In genomic region chr9:110979636-110980035, GRCh38 we compare ENCODE assay signal across 18 cellular contexts. TPM values are rescaled to one million over a fixed set of nuclear protein-coding genes. Genes with fewer than 3 reads are reported as not detected.
"Had no signal": no experiment of that assay in that cellular context is flagged by ENCODE, and none has a peak within 500 bp of the region (broad histone marks: within the 10 kb centered on the region; RNA-seq: fewer than 3 reads in every experiment).

No MANE protein-coding gene starts in this region.

- H3K4me1 ChIP-seq: parathyroid adenoma had no signal

- H3K4me3 ChIP-seq: body of pancreas, colonic mucosa, vagina had no signal

- H3K27ac ChIP-seq: body of pancreas, colonic mucosa, parathyroid adenoma, vagina had no signal

- H3K27me3 ChIP-seq: body of pancreas, colonic mucosa, vagina had no signal

- ATAC-seq: activated CD8-positive, alpha-beta T cell treated with anti-CD3 and anti-CD28 coated beads for 36 hours; activated T-helper 17 cell treated with anti-CD3 and anti-CD28 coated beads, Interleukin-2, amount 50 U/mL, for 72 hours; body of pancreas; esophagus mucosa; natural killer cell; sciatic nerve; stimulated activated naive B cell treated with anti-CD40 and anti-IgM and Interleukin-4, amounts not matched to agents 10 μg/mL and 1 μg/mL and 100 μg/mL, for 72 hours had no signal

- DNase-seq: activated CD4-positive, alpha-beta T cell treated with anti-CD3 and anti-CD28 coated beads, Interleukin-2, amount 10 ng/mL, durations not matched to agents 24 days and 14 days; activated CD8-positive, alpha-beta T cell treated with anti-CD3 and anti-CD28 coated beads for 36 hours; activated naive CD4-positive, alpha-beta T cell; activated naive CD8-positive, alpha-beta T cell treated with anti-CD3 and anti-CD28 coated beads for 36 hours; activated T-cell treated with anti-CD3 and anti-CD28 coated beads, Interleukin-2, amount 50 U/mL, for 1 hour; amygdala; body of pancreas; colonic mucosa; natural killer cell; stimulated activated CD4-positive, alpha-beta T cell treated with anti-CD3 and anti-CD28 coated beads, Interleukin-4, amount 100 ng/mL, for 24 hours; stimulated activated naive B cell treated with anti-CD40 and anti-IgM and Interleukin-4, amounts not matched to agents 10 μg/mL and 1 μg/mL and 100 μg/mL, for 72 hours; trophoblast cell had no signal

- H3K36me3 ChIP-seq: colonic mucosa, vagina had no signal

- FAIRE-seq: endometrium had no signal

- H3K9me3 ChIP-seq: body of pancreas, colonic mucosa, vagina had no signal

RNA-seq across cellular contexts. Expression of gene LPAR1, which starts 58.6 kb away (rescaled TPM):
- total RNA-seq: activated CD4-positive, alpha-beta T cell treated with anti-CD3 and anti-CD28 coated beads, Interleukin-2, amount 10 ng/mL, durations not matched to agents 24 days and 14 days; activated CD8-positive, alpha-beta T cell treated with anti-CD3 and anti-CD28 coated beads for 36 hours; activated naive CD8-positive, alpha-beta T cell treated with anti-CD3 and anti-CD28 coated beads for 36 hours; activated T-helper 17 cell treated with anti-CD3 and anti-CD28 coated beads, Interleukin-2, amount 50 U/mL, for 72 hours had no signal
